ENCODE assay signal across 8 cellular contexts in genomic region chr5:74035521-74035937, GRCh38.
A peak's percentile ranks its signal among the peaks of the same experiment; 100 is the strongest.
DNase-seq lines count a peak whose midpoint lies in the region; ATAC-seq and TF ChIP-seq lines count a peak whose summit lies in the region.

No MANE protein-coding gene starts in this region.

- peak; percentile 65 for TF ChIP-seq RAD21 in IMR-90 (IDR thresholded peaks at IDR 0.05; ENCODE audit: low read length)

- no peak overlapping the region for H4K91ac ChIP-seq in IMR-90 (ENCODE audit: insufficient read depth, low read depth, low read length)

- H4K5ac ChIP-seq in IMR-90 (ENCODE audit: low read depth, low read length) = no peak overlapping the region

- H3K27me3 ChIP-seq in AG04450 (ENCODE audit: control insufficient read depth, insufficient read depth, low read length) (no peaks in the 10 kb centered on the region), IMR-90 (ENCODE audit: control insufficient read depth, insufficient read depth, low read length) (peaks cover 6% of the 10 kb centered on the region), gastrocnemius medialis (no peaks in the 10 kb centered on the region)

- 0 out of 2 replicates have a peak overlapping the region, but pooled peaks have one; percentile 55 for H3K14ac ChIP-seq in IMR-90 (replicated peaks; ENCODE audit: low read depth, low read length)

- no peak overlapping the region for H3K23ac ChIP-seq in IMR-90 (ENCODE audit: low read depth, low read length)

- DNase-seq in AG04450 (ENCODE audit: low read depth, low spot score) = no peak
- DNase-seq in IMR-90 = peak; percentile 69
- peak; percentile 78 for DNase-seq in SW480 (ENCODE audit: low spot score)
- peak; percentile 59 for DNase-seq in glomerular visceral epithelial cell (ENCODE audit: extremely low spot score)
- peak in 1 of 2 donors; percentile 18 for DNase-seq in gastrocnemius medialis
- no peak for DNase-seq in stimulated activated CD4-positive, alpha-beta T cell treated with anti-CD3 and anti-CD28 coated beads, Interleukin-4, amount 100 ng/mL, for 4 hours
- DNase-seq in effector CD8-positive, alpha-beta T cell (lab: John Stamatoyannopoulos, UW) = no peak

- ATAC-seq in GM19035 (IDR thresholded peaks at IDR 0.05; ENCODE audit: unreplicated experiment) (peak; percentile 63), IMR-90 (ENCODE audit: low read depth) (peak; percentile 61), gastrocnemius medialis (peak; percentile 61 to 73)

- CTCF ChIA-PET in AG04450 (lab: Charles Lee) = interaction anchor here (0.6 to 1.6 kb wide), 9 partner anchors 11 to 613 kb away, joined by 3 to 4 read pairs (median 3); partner anchors contain the start of gene ENC1
- CTCF ChIA-PET in IMR-90 (lab: Yijun Ruan, JAX) = interaction anchor here (0.6 to 1.0 kb wide), 4 partner anchors 299 to 620 kb away, joined by 3 to 6 read pairs (median 4); no protein-coding TSS in a partner anchor

- TF ChIP-seq POLR2A in IMR-90 (IDR thresholded peaks at IDR 0.05; ENCODE audit: low read depth, low read length) (no peak), gastrocnemius medialis (IDR thresholded peaks at IDR 0.05) (no peak)

- peak overlapping the region; percentile 66 for H2AFZ ChIP-seq in IMR-90 (replicated peaks; ENCODE audit: low read length, poor library complexity)

- POLR2A ChIA-PET in AG04450 (lab: Yijun Ruan, JAX) (no interaction called here), IMR-90 (lab: Charles Lee; ENCODE audit: unreplicated experiment) (no interaction called here)

- H3K4me1 ChIP-seq in IMR-90 (ENCODE audit: control insufficient read depth, insufficient read depth, low read length) (no peaks in the 10 kb centered on the region; the same call in 1 of the 2 replicates), gastrocnemius medialis (peaks cover 0 to 6% of the 10 kb centered on the region in 2 donors)

- no CpG with 5 or more reads among the region's 6 CpGs for WGBS in IMR-90 (ENCODE audit: extremely low coverage in 2 of 2, insufficient read length in 1 of 2), 2 experiments

- H4K8ac ChIP-seq in IMR-90 (ENCODE audit: low read depth in 2 of 2, low read length in 2 of 2) = peak overlapping the region in 1 of 2 experiments; percentile 31; a peak in 1 of 4 replicates

- peak overlapping the region; percentile 28; the same call in 1 of the 2 replicates for H3K4ac ChIP-seq in IMR-90 (ENCODE audit: low read depth, low read length)

- in situ Hi-C loops in IMR-90 (cut with MboI; ENCODE audit: low sequenced_read_pairs) = loop anchor here (10.0 kb wide), 1 partner anchor 609 kb away; the partner anchor contains the start of gene ENC1
- in situ Hi-C loops in gastrocnemius medialis (cut with MboI; ENCODE audit: low sequenced_read_pairs in 4 of 4) = loop anchor here in 1 of 4 donors (25.0 kb wide), 1 partner anchor 602 kb away; the partner anchor contains the start of gene ENC1

- H3K56ac ChIP-seq in IMR-90 (ENCODE audit: extremely low read depth, insufficient read depth, low read length) = no peak overlapping the region

- no peak overlapping the region for H2BK15ac ChIP-seq in IMR-90 (ENCODE audit: low read depth, low read length)

- H3K27ac ChIP-seq in AG04450 (ENCODE audit: low read depth, low read length) (no peak overlapping the region), IMR-90 (ENCODE audit: insufficient read depth, low read length) (no peak overlapping the region), gastrocnemius medialis (no peak overlapping the region)

- H3K9me3 ChIP-seq in AG04450 (ENCODE audit: control insufficient read depth, insufficient read depth, low read length) (no peaks in the 10 kb centered on the region), IMR-90 (ENCODE audit: control insufficient read depth, insufficient read depth, low read length) (no peaks in the 10 kb centered on the region), gastrocnemius medialis (no peaks in the 10 kb centered on the region)

- intact Hi-C loops in IMR-90 (cut with micrococcal nuclease) (loop anchor here (1.0 to 10.0 kb wide), 3 partner anchors 134 to 606 kb away; no protein-coding TSS in a partner anchor), gastrocnemius medialis (cut with DNase I; ENCODE audit: low total_unique reads) (loop anchor here (2.0 kb wide), 2 partner anchors 605 to 613 kb away; partner anchors contain the start of gene ENC1)

- H2AK5ac ChIP-seq in IMR-90 (ENCODE audit: low read depth, low read length) = no peak overlapping the region

- no peak overlapping the region for H3K4me3 ChIP-seq in AG04450 (ENCODE audit: low read depth, low read length)
- no peak overlapping the region for H3K4me3 ChIP-seq in IMR-90 (ENCODE audit: insufficient read depth, low read depth, low read length)
- no peak overlapping the region for H3K4me3 ChIP-seq in gastrocnemius medialis

- TF ChIP-seq CTCF in AG04450 (IDR thresholded peaks at IDR 0.05; ENCODE audit: low read depth, low read length) = peak; percentile 48
- TF ChIP-seq CTCF in IMR-90 (conservative IDR thresholded peaks at IDR 0.05; ENCODE audit: low read depth, low read length) = peak; percentile 48
- peak in 2 of 5 experiments; percentile 43 to 51 for TF ChIP-seq CTCF in gastrocnemius medialis (IDR thresholded peaks at IDR 0.05 in 4 of 5, conservative IDR thresholded peaks at IDR 0.05 in 1 of 5)

- H3K9ac ChIP-seq in IMR-90 (ENCODE audit: low read depth, low read length) = no peak overlapping the region

- H2BK20ac ChIP-seq in IMR-90 (ENCODE audit: low read depth, low read length) = peak overlapping the region; percentile 15

- no peak overlapping the region for H3K4me2 ChIP-seq in IMR-90 (ENCODE audit: low read depth, low read length)

- H4K20me1 ChIP-seq in IMR-90 (ENCODE audit: insufficient read depth, low read length) = no peaks in the 10 kb centered on the region

- no peaks in the 10 kb centered on the region for H3K79me1 ChIP-seq in IMR-90 (ENCODE audit: low read depth in 1 of 2, low read length in 2 of 2)

- no peak overlapping the region for H2AK9ac ChIP-seq in IMR-90 (replicated peaks; ENCODE audit: low read depth, low read length, poor library complexity)

- dilution Hi-C loops in IMR-90 (cut with HindIII; ENCODE audit: low sequenced_read_pairs, unreplicated experiment) = no loop called here

- no peaks in the 10 kb centered on the region for H3K36me3 ChIP-seq in IMR-90 (ENCODE audit: control insufficient read depth, insufficient read depth, low read length)
- no peaks in the 10 kb centered on the region for H3K36me3 ChIP-seq in gastrocnemius medialis

- peak overlapping the region; percentile 44 for H2BK120ac ChIP-seq in IMR-90 (ENCODE audit: low read depth, low read length)

- no peak overlapping the region for H3K18ac ChIP-seq in IMR-90 (ENCODE audit: low read depth, low read length)

- no TSS peak for BruUV-seq in IMR-90 (replicated peaks; lab: Mats Ljungman, UMichigan)

- H2BK5ac ChIP-seq in IMR-90 (ENCODE audit: low read depth, low read length, poor library complexity, severe bottlenecking) = no peak overlapping the region

- H3K9me1 ChIP-seq in IMR-90 (ENCODE audit: insufficient read depth, low read length) = peaks cover 4% of the 10 kb centered on the region

TF ChIP-seq in IMR-90, 13 proteins besides CTCF, POLR2A, EP300 and RAD21:
- TF ChIP-seq CEBPB (IDR thresholded peaks at IDR 0.05; ENCODE audit: low read depth, low read length) (no peak), SMC3 (IDR thresholded peaks at IDR 0.05; ENCODE audit: low read depth, low read length) (peak; percentile 49), BHLHE40 (IDR thresholded peaks at IDR 0.05; ENCODE audit: low read depth, low read length) (no peak)

Comparison
In these comparisons a context has a peak if more than half of its experiments do, and no peak if none do; other contexts are left out.
1. DNase-seq: peak in IMR-90 (single experiment), SW480 (single experiment) and glomerular visceral epithelial cell (single experiment); none in AG04450 (single experiment), stimulated activated CD4-positive, alpha-beta T cell treated with anti-CD3 and anti-CD28 coated beads, Interleukin-4, amount 100 ng/mL, for 4 hours (0 of 2) and effector CD8-positive, alpha-beta T cell (single experiment).
2. Peak in every context shown above with its lines, with median percentiles within 50 percentile points of each other: ATAC-seq.